In genomic region chr7:105958037-105958436, GRCh38 we compare ENCODE assay signal across 19 cellular contexts.
"Had no signal": no experiment of that assay in that cellular context is flagged by ENCODE, and none has a peak within 500 bp of the region (broad histone marks: within the 10 kb centered on the region; RNA-seq: fewer than 3 reads in every experiment).

No MANE protein-coding gene starts in this region.

- H3K4me1 ChIP-seq: SJCRH30 had no signal

- ATAC-seq: SK-N-SH treated with all-trans-retinoic acid at 6 μM for 48 hours had no signal

- H3K4me3 ChIP-seq: SJCRH30 had no signal

- DNase-seq: KBM-7, MV-4-11, NCI-H1048, NCI-H1105, NCI-H1417, NCI-H1436 treated with DMSO at 0.1 percent for 48 hours, NCI-H187, NCI-H2029, NCI-H2081 treated with DMSO at 0.1 percent for 48 hours, NCI-H2171, NCI-H226, NCI-H524 treated with DMSO at 0.1 percent for 48 hours, NCI-H69, NCI-H774, RPMI8226, SHP77 treated with DMSO at 0.1 percent for 48 hours, SJCRH30 had no signal

- H3K9me3 ChIP-seq: SJCRH30 had no signal

- FAIRE-seq: RCC 7860 had no signal

- H3K27ac ChIP-seq: SJCRH30 had no signal

- H3K27me3 ChIP-seq: SJCRH30 had no signal

- H3K36me3 ChIP-seq: SJCRH30 had no signal
